ENCODE assay signal across 9 cellular contexts in the genomic region with DNA sequence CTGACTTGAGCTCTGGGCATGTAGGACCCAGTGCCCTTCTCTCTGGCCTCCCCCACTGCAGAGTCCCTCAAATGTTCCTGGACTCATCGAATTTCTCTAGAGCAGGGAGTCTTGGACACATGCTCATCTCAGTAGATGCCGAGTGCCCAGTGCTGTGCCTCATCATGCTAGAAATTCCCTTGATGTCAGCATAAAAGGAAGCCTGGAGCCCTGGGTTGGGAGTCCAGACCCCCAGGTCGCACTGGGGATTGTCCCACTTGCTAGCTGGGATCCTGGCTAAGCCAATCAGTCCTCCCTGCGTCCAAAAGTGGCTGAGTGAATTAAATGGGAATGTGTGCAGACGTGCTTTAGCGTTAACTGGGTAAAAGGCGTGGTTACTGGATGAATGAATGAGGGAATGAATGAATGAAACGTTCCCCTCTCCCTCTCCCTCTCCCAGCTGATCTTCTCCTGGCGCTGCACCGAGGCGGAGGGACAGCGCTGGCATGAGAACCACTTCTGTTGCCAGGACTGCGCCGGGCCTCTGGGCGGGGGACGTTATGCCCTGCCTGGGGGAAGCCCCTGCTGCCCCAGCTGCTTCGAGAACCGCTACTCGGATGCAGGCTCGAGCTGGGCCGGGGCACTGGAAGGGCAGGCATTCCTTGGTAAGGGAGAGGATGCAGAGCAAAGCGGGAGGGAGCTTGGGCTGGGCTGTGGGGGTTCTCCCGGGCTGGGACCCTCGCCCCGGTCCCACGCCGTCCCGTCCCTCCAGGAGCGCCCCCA. TPM values are rescaled to one million over a fixed set of nuclear protein-coding genes. Genes with fewer than 3 reads are reported as not detected.
DNase-seq lines count a peak whose midpoint lies in the region; ATAC-seq, FAIRE-seq and TF ChIP-seq lines count a peak whose summit lies in the region.
"Had no signal": no experiment of that assay in that cellular context is flagged by ENCODE, and none has a peak within 500 bp of the region (broad histone marks: within the 10 kb centered on the region; RNA-seq: fewer than 3 reads in every experiment).

No MANE protein-coding gene starts in this region.

- H3K4me1 Mint-ChIP-seq in Caco-2 (ENCODE audit: low read depth, unreplicated experiment): peaks cover 17% of the 10 kb centered on the region

- DNase-seq in Caco-2 (no peak), HL-60 (ENCODE audit: low read depth in 1 of 2, low spot score in 1 of 2) (no peak), K562 (ENCODE audit: extremely low read depth in 1 of 4, low spot score in 3 of 4) (no peak), iris pigment epithelial cell (ENCODE audit: low read depth) (peak; percentile 30)

- no peak for TF ChIP-seq POLR2A in K562 (conservative IDR thresholded peaks at IDR 0.05)

- H3K9ac ChIP-seq in K562 (ENCODE audit: insufficient read depth in 1 of 2, low read depth in 2 of 2, low read length in 2 of 2) (peak overlapping the region; percentile 30 to 96; a peak in 3 of 4 replicates), subcutaneous abdominal adipose tissue (ENCODE audit: low read length in 5 of 5) (peak overlapping the region in 4 of 5 donors; percentile 29 to 57 (median 52))

- 28% methylated on average over 24 of the region's 29 CpGs for WGBS in K562 (ENCODE audit: insufficient coverage, low coverage, missing lambda C conversion rate)

- H3K4me1 ChIP-seq in Caco-2 (peaks cover 7% of the 10 kb centered on the region; the same call in 1 of the 2 replicates), K562 (replicated peaks in 1 of 2; ENCODE audit: control insufficient read depth in 2 of 2, insufficient read depth in 2 of 2, low read length in 2 of 2) (peaks cover 37 to 39% of the 10 kb centered on the region in 2 experiments), subcutaneous abdominal adipose tissue (ENCODE audit: control insufficient read depth in 5 of 5, insufficient read depth in 5 of 5, low read length in 5 of 5) (peaks cover 6 to 47% (median 41%) of the 10 kb centered on the region in 5 donors)

- CTCF ChIA-PET in Caco-2 (lab: Charles Lee): interaction anchor here (0.5 to 2.6 kb wide), 17 partner anchors 7 to 453 kb away, joined by 3 to 23 read pairs (median 4); partner anchors contain the start of genes BYSL, MED20, TAF8 and TFEB
- CTCF ChIA-PET in K562 (lab: Yijun Ruan, JAX; ENCODE audit: low intra/inter-chr PET ratio): interaction anchor here (0.6 to 3.0 kb wide), 6 partner anchors 51 to 444 kb away, joined by 3 to 17 read pairs (median 4); partner anchors contain the start of genes MED20 and TFEB

- H3K9me1 ChIP-seq in K562 (ENCODE audit: control insufficient read depth, insufficient read depth, low read length): no peaks in the 10 kb centered on the region

- H3K27ac ChIP-seq in HL-60 (replicated peaks): no peak overlapping the region
- H3K27ac ChIP-seq in K562 (ENCODE audit: extremely low read depth, low read depth, low read length): no peak overlapping the region; the same call in 2 of the 3 replicates
- peak overlapping the region; percentile 96 for H3K27ac ChIP-seq in subcutaneous abdominal adipose tissue (ENCODE audit: low read depth, low read length)

- peaks cover 48% of the 10 kb centered on the region for H3K79me2 ChIP-seq in K562 (ENCODE audit: control insufficient read depth, insufficient read depth, low read length)

- H3K36me3 Mint-ChIP-seq in Caco-2 (ENCODE audit: insufficient read depth, unreplicated experiment): peaks cover 46% of the 10 kb centered on the region

- H3K27me3 ChIP-seq in Caco-2 (replicated peaks; ENCODE audit: control insufficient read depth, insufficient read depth, low read length) (no peaks in the 10 kb centered on the region), HL-60 (ENCODE audit: insufficient read depth, poor library complexity, severe bottlenecking) (no peaks in the 10 kb centered on the region), K562 (ENCODE audit: control insufficient read depth in 2 of 2, insufficient read depth in 2 of 2, low read length in 2 of 2) (no peaks in the 10 kb centered on the region), subcutaneous abdominal adipose tissue (ENCODE audit: control insufficient read depth in 5 of 5, insufficient read depth in 4 of 5, low read length in 5 of 5) (no peaks in the 10 kb centered on the region)

- POLR2A ChIA-PET in Caco-2 (lab: Charles Lee) (interaction anchor here (1.5 kb wide), 1 partner anchor 52 kb away, joined by 7 read pairs; no protein-coding TSS in a partner anchor), K562 (lab: Yijun Ruan, JAX) (interaction anchor here (0.6 to 7.1 kb wide), 18 partner anchors 14 to 1094 kb away, joined by 3 to 37 read pairs (median 4); partner anchors contain the start of genes BYSL, MED20, RPL7L1 and TAF8)

- H2AFZ ChIP-seq in K562 (ENCODE audit: low read depth, low read length): 0 out of 2 replicates have a peak overlapping the region, but pooled peaks have one; percentile 20

- H3K9me3 Mint-ChIP-seq in Caco-2 (ENCODE audit: unreplicated experiment): no peaks in the 10 kb centered on the region

- no TSS peak for BruUV-seq in Caco-2 (replicated peaks; lab: Mats Ljungman, UMichigan)
- BruUV-seq in K562 (replicated peaks; lab: Mats Ljungman, UMichigan): no TSS peak

- TF ChIP-seq CTCF in Caco-2 (IDR thresholded peaks at IDR 0.05; ENCODE audit: insufficient read depth in 1 of 2, low read depth in 1 of 2, low read length in 1 of 2, severe bottlenecking in 1 of 2, unreplicated experiment in 1 of 2) (no peak), HL-60 (IDR thresholded peaks at IDR 0.05; ENCODE audit: insufficient read depth, low read length) (no peak), K562 (IDR thresholded peaks at IDR 0.05 in 2 of 3, conservative IDR thresholded peaks at IDR 0.05 in 1 of 3; ENCODE audit: insufficient read depth in 2 of 3, low read depth in 1 of 3, low read length in 3 of 3) (no peak)

- peaks cover 5% of the 10 kb centered on the region; the same call in 1 of the 2 replicates for H4K20me1 ChIP-seq in K562 (replicated peaks; ENCODE audit: control insufficient read depth, insufficient read depth, low read length)

- no peak overlapping the region for H3K27ac Mint-ChIP-seq in Caco-2 (ENCODE audit: unreplicated experiment)

- peak overlapping the region; percentile 89 for H3K4me3 Mint-ChIP-seq in Caco-2 (ENCODE audit: unreplicated experiment)

- no peak for TF ChIP-seq RAD21 in K562 (CRISPR knock-in tag; conservative IDR thresholded peaks at IDR 0.05 in 1 of 2, IDR thresholded peaks at IDR 0.05 in 1 of 2)

- intact Hi-C loops in Caco-2 (cut with micrococcal nuclease; ENCODE audit: unreplicated experiment): loop anchor here (2.0 to 5.0 kb wide), 2 partner anchors 61 to 135 kb away; partner anchors contain the start of genes BYSL and MED20
- intact Hi-C loops in K562 (cut with micrococcal nuclease): loop anchor here (2.0 to 5.0 kb wide), 2 partner anchors 61 to 151 kb away; no protein-coding TSS in a partner anchor

- no peaks in the 10 kb centered on the region for H3K27me3 Mint-ChIP-seq in Caco-2 (ENCODE audit: insufficient read depth, unreplicated experiment)

- H3K9me3 ChIP-seq in Caco-2 (no peaks in the 10 kb centered on the region), K562 (replicated peaks; ENCODE audit: control insufficient read depth, insufficient read depth, low read depth, low read length) (no peaks in the 10 kb centered on the region), subcutaneous abdominal adipose tissue (ENCODE audit: control insufficient read depth in 5 of 5, low read length in 5 of 5) (no peaks in the 10 kb centered on the region)

- in situ Hi-C loops in K562 (cut with MboI): loop anchor here (5.0 to 10.0 kb wide), 3 partner anchors 121 to 439 kb away; no protein-coding TSS in a partner anchor

- peak; percentile 1 for ATAC-seq in K562
- ATAC-seq in HG02970 (IDR thresholded peaks at IDR 0.05; ENCODE audit: low FRiP score, unreplicated experiment): no peak
- ATAC-seq in HG03025 (IDR thresholded peaks at IDR 0.05; ENCODE audit: low FRiP score, unreplicated experiment): no peak
- no peak for ATAC-seq in GM21360 (IDR thresholded peaks at IDR 0.05; ENCODE audit: unreplicated experiment)

- peak overlapping the region; percentile 82 for H3K4me2 ChIP-seq in K562 (ENCODE audit: insufficient read depth, low read length)

- H3K36me3 ChIP-seq in Caco-2 (ENCODE audit: control insufficient read depth, insufficient read depth, low read length): peaks cover 2% of the 10 kb centered on the region
- peaks cover 23% of the 10 kb centered on the region for H3K36me3 ChIP-seq in K562 (ENCODE audit: control insufficient read depth, insufficient read depth, low read length)
- H3K36me3 ChIP-seq in subcutaneous abdominal adipose tissue (ENCODE audit: control insufficient read depth in 5 of 5, insufficient read depth in 5 of 5, low read length in 5 of 5): peaks cover 8 to 23% (median 16%) of the 10 kb centered on the region in 5 donors

- no peak for TF ChIP-seq EP300 in K562 (IDR thresholded peaks at IDR 0.05; ENCODE audit: low read length)

- FAIRE-seq in K562 (lab: Jason Lieb, UNC): no peak

- H3K4me3 ChIP-seq in Caco-2 (ENCODE audit: low read depth, low read length) (peak overlapping the region; percentile 86), HL-60 (replicated peaks; ENCODE audit: insufficient read depth, low read length) (peak overlapping the region; percentile 53), K562 (peak overlapping the region; percentile 87), subcutaneous abdominal adipose tissue (ENCODE audit: low read depth in 1 of 5, low read length in 5 of 5) (peak overlapping the region in 4 of 5 donors; percentile 56 to 99 (median 88))

RNA-seq across cellular contexts. Expression of gene TOMM6, which starts 1.6 kb away (rescaled TPM):
- 224 and 260 TPM in 2 replicates for total RNA-seq in Caco-2 (2022)
- total RNA-seq in K562 (2011; cell fraction: chromatin; rRNA removed; ENCODE audit: low replicate concordance): 49.6 and 52.2 TPM in 2 replicates
- 78.5 and 85.9 TPM in 2 replicates for total RNA-seq in K562 (2011; cell fraction: nucleolus; rRNA removed)
- 108 and 156 TPM in 2 replicates for total RNA-seq in K562 (2011; cell fraction: nucleoplasm; rRNA removed)
- 377 and 380 TPM in 2 replicates for total RNA-seq in K562 (2014; rRNA removed)
- 754 and 831 TPM in 2 replicates for total RNA-seq in K562 (2014; rRNA removed; fragmentation: Illumina TruSeq; extraction: Trizol)
- 736 and 780 TPM in 2 replicates for total RNA-seq in K562 (2015; rRNA removed; fragmentation: Illumina TruSeq; extraction: Trizol)
- total RNA-seq in K562 (2021): 677 and 726 TPM in 2 replicates
- polyA plus RNA-seq in K562 (2011; rRNA removed): 955 and 1,065 TPM in 2 replicates
- polyA plus RNA-seq in K562 (2011; cell fraction: cytosol; rRNA removed): 1,189 and 1,772 TPM in 2 replicates
- 229 and 402 TPM in 2 replicates for polyA plus RNA-seq in K562 (2011; cell fraction: nucleus; rRNA removed)
- 464 and 1,133 TPM in 2 replicates for polyA plus RNA-seq in K562 (2012)
- 1,747 and 2,097 TPM in 2 replicates for polyA plus RNA-seq in K562 (2014; fragmentation: Illumina TruSeq; extraction: Trizol)
- polyA plus RNA-seq in K562 (2014; fragmentation: Nextera tagmentation; extraction: Ambion mirVana): 1,000 to 10,000 TPM; 1,746 to 1,760 TPM
- polyA plus RNA-seq in K562 (2014; rRNA removed): 1,029 and 1,276 TPM in 2 replicates
- polyA minus RNA-seq in K562 (2011; rRNA and poly(A)+ RNA removed): 270 and 271 TPM in 2 replicates
- 123 and 140 TPM in 2 replicates for polyA minus RNA-seq in K562 (2011; cell fraction: cytosol; rRNA and poly(A)+ RNA removed)
- 28.3 and 62.3 TPM in 2 replicates for polyA minus RNA-seq in K562 (2011; cell fraction: nucleus; rRNA and poly(A)+ RNA removed)

RNA-seq across cellular contexts. Expression of gene PRICKLE4, which starts 5.3 kb away (rescaled TPM):
- total RNA-seq in Caco-2 (2022) (1.8 and 2.8 TPM in 2 replicates), K562 (2014; rRNA removed) (1.3 TPM in 1 of 2 replicates, not detected in the other), K562 (2014; rRNA removed; fragmentation: Illumina TruSeq; extraction: Trizol) (not detected in 2 replicates), K562 (2015; rRNA removed; fragmentation: Illumina TruSeq; extraction: Trizol) (not detected in 2 replicates), K562 (2021) (0.20 and 0.87 TPM in 2 replicates)
- total RNA-seq in K562 (2011; cell fraction: chromatin; rRNA removed; ENCODE audit: low replicate concordance): 6.0 and 13.5 TPM in 2 replicates
- total RNA-seq in K562 (2011; cell fraction: nucleolus; rRNA removed): 5.4 and 6.8 TPM in 2 replicates
- 4.6 and 6.0 TPM in 2 replicates for total RNA-seq in K562 (2011; cell fraction: nucleoplasm; rRNA removed)
- polyA plus RNA-seq in K562 (2011; rRNA removed) (0.32 and 0.54 TPM in 2 replicates), K562 (2014; fragmentation: Illumina TruSeq; extraction: Trizol) (not detected in 2 replicates), K562 (2014; fragmentation: Nextera tagmentation; extraction: Ambion mirVana) (not detected), K562 (2014; rRNA removed) (0.27 and 1.7 TPM in 2 replicates)
- 0.07 and 0.19 TPM in 2 replicates for polyA plus RNA-seq in K562 (2011; cell fraction: cytosol; rRNA removed)
- 12.6 and 13.9 TPM in 2 replicates for polyA plus RNA-seq in K562 (2011; cell fraction: nucleus; rRNA removed)
- polyA plus RNA-seq in K562 (2012): 1.9 and 2.0 TPM in 2 replicates
- polyA minus RNA-seq in K562 (2011; rRNA and poly(A)+ RNA removed): 0.56 TPM in 1 of 2 replicates, not detected in the other
- not detected in 2 replicates for polyA minus RNA-seq in K562 (2011; cell fraction: cytosol; rRNA and poly(A)+ RNA removed)
- 3.9 and 7.4 TPM in 2 replicates for polyA minus RNA-seq in K562 (2011; cell fraction: nucleus; rRNA and poly(A)+ RNA removed)

RNA-seq across cellular contexts. Expression of gene FRS3, which starts 6.2 kb away (rescaled TPM):
- total RNA-seq in Caco-2 (2022): 4.1 and 4.3 TPM in 2 replicates
- total RNA-seq in K562 (2011; cell fraction: chromatin; rRNA removed; ENCODE audit: low replicate concordance): 3.2 and 6.0 TPM in 2 replicates
- 4.7 and 5.5 TPM in 2 replicates for total RNA-seq in K562 (2011; cell fraction: nucleolus; rRNA removed)
- total RNA-seq in K562 (2011; cell fraction: nucleoplasm; rRNA removed): 3.2 and 3.7 TPM in 2 replicates
- total RNA-seq in K562 (2014; rRNA removed): 1.7 and 3.1 TPM in 2 replicates
- 0.45 and 1.0 TPM in 2 replicates for total RNA-seq in K562 (2014; rRNA removed; fragmentation: Illumina TruSeq; extraction: Trizol)
- 1.1 and 1.8 TPM in 2 replicates for total RNA-seq in K562 (2015; rRNA removed; fragmentation: Illumina TruSeq; extraction: Trizol)
- total RNA-seq in K562 (2021): 3.1 and 3.3 TPM in 2 replicates
- polyA plus RNA-seq in K562 (2011; rRNA removed): 3.0 and 4.2 TPM in 2 replicates
- 4.3 and 6.5 TPM in 2 replicates for polyA plus RNA-seq in K562 (2011; cell fraction: cytosol; rRNA removed)
- polyA plus RNA-seq in K562 (2011; cell fraction: nucleus; rRNA removed): 8.1 and 10.8 TPM in 2 replicates
- 1.5 and 4.5 TPM in 2 replicates for polyA plus RNA-seq in K562 (2012)
- 1.6 and 3.0 TPM in 2 replicates for polyA plus RNA-seq in K562 (2014; fragmentation: Illumina TruSeq; extraction: Trizol)
- polyA plus RNA-seq in K562 (2014; fragmentation: Nextera tagmentation; extraction: Ambion mirVana): under 1 TPM; 0.03 to 0.06 TPM
- 3.4 and 3.7 TPM in 2 replicates for polyA plus RNA-seq in K562 (2014; rRNA removed)
- 0.84 and 0.95 TPM in 2 replicates for polyA minus RNA-seq in K562 (2011; rRNA and poly(A)+ RNA removed)
- 0.82 and 1.0 TPM in 2 replicates for polyA minus RNA-seq in K562 (2011; cell fraction: cytosol; rRNA and poly(A)+ RNA removed)
- 1.6 and 1.8 TPM in 2 replicates for polyA minus RNA-seq in K562 (2011; cell fraction: nucleus; rRNA and poly(A)+ RNA removed)

RNA-seq across cellular contexts. Expression of gene PGC, which starts 38.7 kb away (rescaled TPM):
- total RNA-seq in Caco-2 (2022) (8.9 and 12.2 TPM in 2 replicates), K562 (2014; rRNA removed) (not detected in 2 replicates), K562 (2014; rRNA removed; fragmentation: Illumina TruSeq; extraction: Trizol) (not detected in 2 replicates), K562 (2015; rRNA removed; fragmentation: Illumina TruSeq; extraction: Trizol) (not detected in 2 replicates), K562 (2021) (0.40 and 0.81 TPM in 2 replicates)
- total RNA-seq in K562 (2011; cell fraction: chromatin; rRNA removed; ENCODE audit: low replicate concordance): not detected in 2 replicates
- not detected in 2 replicates for total RNA-seq in K562 (2011; cell fraction: nucleolus; rRNA removed)
- total RNA-seq in K562 (2011; cell fraction: nucleoplasm; rRNA removed): not detected in 2 replicates
- polyA plus RNA-seq in K562 (2011; rRNA removed) (not detected in 2 replicates), K562 (2014; fragmentation: Illumina TruSeq; extraction: Trizol) (not detected in 2 replicates), K562 (2014; fragmentation: Nextera tagmentation; extraction: Ambion mirVana) (under 1 TPM in 1 of 2 experiments, not detected in 1; 0.17 TPM), K562 (2014; rRNA removed) (not detected in 2 replicates)
- 0.03 TPM in 1 of 2 replicates, not detected in the other for polyA plus RNA-seq in K562 (2011; cell fraction: cytosol; rRNA removed)
- polyA plus RNA-seq in K562 (2011; cell fraction: nucleus; rRNA removed): not detected in 2 replicates
- polyA plus RNA-seq in K562 (2012): not detected in 2 replicates
- polyA minus RNA-seq in K562 (2011; rRNA and poly(A)+ RNA removed): not detected in 2 replicates
- 2.1 TPM in 1 of 2 replicates, not detected in the other for polyA minus RNA-seq in K562 (2011; cell fraction: cytosol; rRNA and poly(A)+ RNA removed)
- not detected in 2 replicates for polyA minus RNA-seq in K562 (2011; cell fraction: nucleus; rRNA and poly(A)+ RNA removed)
- total RNA-seq: T-helper 1 cell treated with Interleukin-12 subunit alpha and Interleukin-12 subunit beta and Interleukin-4 antibody, amounts not matched to agents 30 ng/mL and 1 ng/mL, for 36 hours had no signal

RNA-seq across cellular contexts. Expression of gene TFEB, which starts 50.5 kb away (rescaled TPM):
- total RNA-seq in Caco-2 (2022) (3.8 and 3.9 TPM in 2 replicates), K562 (2014; rRNA removed) (3.8 and 4.4 TPM in 2 replicates), K562 (2014; rRNA removed; fragmentation: Illumina TruSeq; extraction: Trizol) (0.64 and 0.84 TPM in 2 replicates), K562 (2015; rRNA removed; fragmentation: Illumina TruSeq; extraction: Trizol) (1.1 TPM in 2 replicates), K562 (2021) (3.6 and 4.7 TPM in 2 replicates)
- 2.1 and 8.5 TPM in 2 replicates for total RNA-seq in K562 (2011; cell fraction: chromatin; rRNA removed; ENCODE audit: low replicate concordance)
- 4.5 and 5.3 TPM in 2 replicates for total RNA-seq in K562 (2011; cell fraction: nucleolus; rRNA removed)
- 3.0 and 3.6 TPM in 2 replicates for total RNA-seq in K562 (2011; cell fraction: nucleoplasm; rRNA removed)
- polyA plus RNA-seq in K562 (2011; rRNA removed) (2.0 and 4.4 TPM in 2 replicates), K562 (2014; fragmentation: Illumina TruSeq; extraction: Trizol) (2.0 TPM in 2 replicates), K562 (2014; fragmentation: Nextera tagmentation; extraction: Ambion mirVana) (under 1 TPM; 0.04 to 0.07 TPM), K562 (2014; rRNA removed) (1.8 and 2.4 TPM in 2 replicates)
- 3.6 and 5.6 TPM in 2 replicates for polyA plus RNA-seq in K562 (2011; cell fraction: cytosol; rRNA removed)
- polyA plus RNA-seq in K562 (2011; cell fraction: nucleus; rRNA removed): 2.6 and 4.3 TPM in 2 replicates
- 1.7 and 3.4 TPM in 2 replicates for polyA plus RNA-seq in K562 (2012)
- 1.3 and 2.2 TPM in 2 replicates for polyA minus RNA-seq in K562 (2011; rRNA and poly(A)+ RNA removed)
- 2.2 and 3.1 TPM in 2 replicates for polyA minus RNA-seq in K562 (2011; cell fraction: cytosol; rRNA and poly(A)+ RNA removed)
- polyA minus RNA-seq in K562 (2011; cell fraction: nucleus; rRNA and poly(A)+ RNA removed): 2.3 and 2.7 TPM in 2 replicates
